Comparison of ENCODE assay signal across 17 cellular contexts in the genomic region with DNA sequence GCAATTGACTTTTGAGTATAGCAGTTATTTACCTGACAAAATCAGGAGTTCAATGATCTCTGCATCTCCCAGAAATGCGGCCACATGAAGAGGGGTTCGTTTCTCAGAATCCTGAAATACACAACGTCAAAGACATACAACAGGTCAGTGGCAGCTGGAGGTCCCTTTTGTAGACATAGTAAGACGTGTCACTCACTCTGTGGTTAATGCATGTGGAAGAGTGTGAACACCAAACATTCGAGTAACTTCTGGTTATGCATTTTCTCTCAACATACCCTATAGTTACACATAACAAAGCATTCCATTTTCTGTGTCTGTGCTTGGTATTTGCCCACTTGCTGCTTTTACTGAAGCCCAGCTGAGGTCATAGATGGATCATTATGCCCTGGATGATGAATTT.
A peak's percentile ranks its signal among the peaks of the same experiment; 100 is the strongest.
DNase-seq lines count a peak whose midpoint lies in the region; ATAC-seq, FAIRE-seq and TF ChIP-seq lines count a peak whose summit lies in the region.
"Had no signal": no experiment of that assay in that cellular context is flagged by ENCODE, and none has a peak within 500 bp of the region (broad histone marks: within the 10 kb centered on the region; RNA-seq: fewer than 3 reads in every experiment).

No MANE protein-coding gene starts in this region.

- H3K4me1 ChIP-seq in CD4-positive, CD25-positive, alpha-beta regulatory T cell (ENCODE audit: control insufficient read depth, insufficient read depth, low read length, poor library complexity, severe bottlenecking), result peaks cover 62% of the 10 kb centered on the region
- H3K4me1 ChIP-seq in DND-41 (ENCODE audit: insufficient read depth, low read length), result peaks cover 31% of the 10 kb centered on the region

- peaks cover 0 to 3% (median 0%) of the 10 kb centered on the region in 7 donors for H3K9me3 Mint-ChIP-seq in CD4-positive, CD25-positive, alpha-beta regulatory T cell
- H3K9me3 Mint-ChIP-seq in activated CD8-positive, alpha-beta T cell treated with anti-CD3 and anti-CD28 coated beads for 36 hours, result peaks cover 7% of the 10 kb centered on the region
- no peaks in the 10 kb centered on the region for H3K9me3 Mint-ChIP-seq in immature natural killer cell

- peaks cover 47 to 86% (median 73%) of the 10 kb centered on the region in 4 donors for H3K4me1 Mint-ChIP-seq in CD4-positive, CD25-positive, alpha-beta regulatory T cell
- H3K4me1 Mint-ChIP-seq in activated CD8-positive, alpha-beta T cell treated with anti-CD3 and anti-CD28 coated beads for 36 hours (ENCODE audit: low read depth), result peaks cover 76% of the 10 kb centered on the region
- peaks cover 76 to 93% of the 10 kb centered on the region in 2 donors for H3K4me1 Mint-ChIP-seq in immature natural killer cell

- peak overlapping the region in 1 of 4 donors; percentile 12 for H3K4me3 Mint-ChIP-seq in CD4-positive, CD25-positive, alpha-beta regulatory T cell
- no peak overlapping the region for H3K4me3 Mint-ChIP-seq in activated CD8-positive, alpha-beta T cell treated with anti-CD3 and anti-CD28 coated beads for 36 hours
- H3K4me3 Mint-ChIP-seq in immature natural killer cell, result peak overlapping the region; percentile 36 to 63 (median 52)

- peaks cover 22% of the 10 kb centered on the region for H3K36me3 ChIP-seq in CD4-positive, CD25-positive, alpha-beta regulatory T cell (ENCODE audit: control insufficient read depth, insufficient read depth, low read length)
- H3K36me3 ChIP-seq in DND-41 (ENCODE audit: insufficient read depth, low read length) (no peaks in the 10 kb centered on the region), MG63 (no peaks in the 10 kb centered on the region)

- ATAC-seq in CD4-positive, CD25-positive, alpha-beta regulatory T cell (ENCODE audit: low read depth in 2 of 2), result no peak
- ATAC-seq in DND-41 (ENCODE audit: insufficient read depth, low read depth), result 0 out of 3 replicates have a peak, but pooled peaks have one; percentile 20
- ATAC-seq in activated CD8-positive, alpha-beta T cell treated with anti-CD3 and anti-CD28 coated beads for 36 hours, result peak; percentile 37
- ATAC-seq: heart right ventricle, sciatic nerve had no signal

- H3K27me3 ChIP-seq in CD4-positive, CD25-positive, alpha-beta regulatory T cell (ENCODE audit: control insufficient read depth, insufficient read depth, low read length), result no peaks in the 10 kb centered on the region
- no peaks in the 10 kb centered on the region for H3K27me3 ChIP-seq in DND-41 (ENCODE audit: insufficient read depth, low read length, poor library complexity)
- no peaks in the 10 kb centered on the region for H3K27me3 ChIP-seq in MG63
- H3K27me3 ChIP-seq: heart right ventricle had no signal

- H4K20me1 ChIP-seq in DND-41 (ENCODE audit: insufficient read depth, low read length), result no peaks in the 10 kb centered on the region

- H3K27ac Mint-ChIP-seq in CD4-positive, CD25-positive, alpha-beta regulatory T cell, result peak overlapping the region; percentile 68 to 80 (median 79)
- peak overlapping the region; percentile 80 for H3K27ac Mint-ChIP-seq in activated CD8-positive, alpha-beta T cell treated with anti-CD3 and anti-CD28 coated beads for 36 hours
- H3K27ac Mint-ChIP-seq in immature natural killer cell, result peak overlapping the region; percentile 76 to 90 (median 79)

- CTCF ChIA-PET in activated CD8-positive, alpha-beta T cell treated with anti-CD3 and anti-CD28 coated beads for 36 hours (lab: Charles Lee), result no interaction called here

- no peak overlapping the region for H3K4me2 ChIP-seq in DND-41 (ENCODE audit: insufficient read depth, low read length)

- no peak for FAIRE-seq in frontal cortex (lab: Jason Lieb, UNC)

- H3K36me3 Mint-ChIP-seq in CD4-positive, CD25-positive, alpha-beta regulatory T cell, result peaks cover 8% of the 10 kb centered on the region
- H3K36me3 Mint-ChIP-seq in activated CD8-positive, alpha-beta T cell treated with anti-CD3 and anti-CD28 coated beads for 36 hours (ENCODE audit: low read depth), result peaks cover 46% of the 10 kb centered on the region
- peaks cover 4 to 8% (median 7%) of the 10 kb centered on the region in 3 donors for H3K36me3 Mint-ChIP-seq in immature natural killer cell

- H2AFZ ChIP-seq in DND-41 (ENCODE audit: low read depth, low read length), result no peak overlapping the region

- no peaks in the 10 kb centered on the region for H3K27me3 Mint-ChIP-seq in CD4-positive, CD25-positive, alpha-beta regulatory T cell
- H3K27me3 Mint-ChIP-seq in activated CD8-positive, alpha-beta T cell treated with anti-CD3 and anti-CD28 coated beads for 36 hours, result no peaks in the 10 kb centered on the region
- H3K27me3 Mint-ChIP-seq in immature natural killer cell (ENCODE audit: low read depth in 3 of 3), result peaks cover 0 to 3% (median 1%) of the 10 kb centered on the region in 3 donors

- intact Hi-C loops in activated CD8-positive, alpha-beta T cell treated with anti-CD3 and anti-CD28 coated beads for 36 hours (cut with micrococcal nuclease), result no loop called here

- TF ChIP-seq CTCF in DND-41 (IDR thresholded peaks at IDR 0.05; ENCODE audit: borderline replicate concordance, extremely low read depth, low read length, poor library complexity, severe bottlenecking), result no peak
- no peak for TF ChIP-seq CTCF in activated CD8-positive, alpha-beta T cell treated with anti-CD3 and anti-CD28 coated beads for 36 hours (IDR thresholded peaks at IDR 0.05)
- TF ChIP-seq CTCF in coronary artery (IDR thresholded peaks at IDR 0.05), result no peak

- POLR2A ChIA-PET in activated CD8-positive, alpha-beta T cell treated with anti-CD3 and anti-CD28 coated beads for 36 hours (lab: Charles Lee), result interaction anchor here (1.0 to 1.4 kb wide), 2 partner anchors 11 to 14 kb away, joined by 3 read pairs; no protein-coding TSS in a partner anchor

- no peaks in the 10 kb centered on the region for H3K79me2 ChIP-seq in DND-41 (ENCODE audit: insufficient read depth, low read length)

- DNase-seq in CD4-positive, CD25-positive, alpha-beta regulatory T cell, result peak in 1 of 3 donors; percentile 31
- peak; percentile 27 for DNase-seq in DND-41
- no peak for DNase-seq in activated CD8-positive, alpha-beta T cell treated with anti-CD3 and anti-CD28 coated beads for 36 hours
- no peak for DNase-seq in immature natural killer cell
- no peak for DNase-seq in stimulated activated naive CD4-positive, alpha-beta T cell (lab: John Stamatoyannopoulos, UW)
- DNase-seq in frontal cortex (ENCODE audit: low spot score in 2 of 2), result no peak
- DNase-seq in MG63, result no peak
- DNase-seq in coronary artery (ENCODE audit: low spot score), result no peak
- DNase-seq: amygdala; central memory CD4-positive, alpha-beta T cell; GF-D8; heart right ventricle; KG1; NCI-H2081 treated with DMSO at 0.1 percent for 48 hours; SIG-M5; substantia nigra had no signal

- no peak overlapping the region for H3K27ac ChIP-seq in CD4-positive, CD25-positive, alpha-beta regulatory T cell (ENCODE audit: insufficient read depth, low read length, poor library complexity, severe bottlenecking)
- H3K27ac ChIP-seq in DND-41 (ENCODE audit: low read length), result peak overlapping the region; percentile 47
- no peak overlapping the region for H3K27ac ChIP-seq in coronary artery

- H3K9ac ChIP-seq in DND-41 (ENCODE audit: low read depth, low read length), result no peak overlapping the region

- peak overlapping the region; percentile 9 for H3K4me3 ChIP-seq in CD4-positive, CD25-positive, alpha-beta regulatory T cell (ENCODE audit: low read depth, low read length)
- H3K4me3 ChIP-seq in DND-41 (ENCODE audit: low read depth in 1 of 2, low read length in 2 of 2) (no peak overlapping the region), MG63 (no peak overlapping the region), coronary artery (no peak overlapping the region)
- H3K4me3 ChIP-seq: heart right ventricle had no signal

- H3K9me3 ChIP-seq in CD4-positive, CD25-positive, alpha-beta regulatory T cell (ENCODE audit: control insufficient read depth in 2 of 2, low read length in 2 of 2), result no peaks in the 10 kb centered on the region
- H3K9me3 ChIP-seq in DND-41 (ENCODE audit: insufficient read depth, low read length, severe bottlenecking) (no peaks in the 10 kb centered on the region), MG63 (no peaks in the 10 kb centered on the region)
- H3K9me3 ChIP-seq: heart right ventricle had no signal

Comparison
In these comparisons a context has a peak if more than half of its experiments do, and no peak if none do; other contexts are left out.
1. ATAC-seq: peak in DND-41 (single experiment) and activated CD8-positive, alpha-beta T cell treated with anti-CD3 and anti-CD28 coated beads for 36 hours (single experiment); none in CD4-positive, CD25-positive, alpha-beta regulatory T cell (0 of 2).
2. Peak in every context shown above with its lines, with median percentiles within 50 percentile points of each other: H3K27ac Mint-ChIP-seq.